Comparison of ENCODE assay signal across 10 cellular contexts in genomic region chr7:143472071-143472689, GRCh38. TPM values are rescaled to one million over a fixed set of nuclear protein-coding genes. Genes with fewer than 3 reads are reported as not detected.
"Had no signal": no experiment of that assay in that cellular context is flagged by ENCODE, and none has a peak within 500 bp of the region (broad histone marks: within the 10 kb centered on the region; RNA-seq: fewer than 3 reads in every experiment).

No MANE protein-coding gene starts in this region.

RNA-seq across cellular contexts. Expression of gene TAS2R41, which starts 5.5 kb away (rescaled TPM):
- total RNA-seq: activated CD8-positive, alpha-beta memory T cell treated with anti-CD3 and anti-CD28 coated beads, Interleukin-2, amount 10 ng/mL, durations not matched to agents 7 days and 5 days; cerebellum; fibroblast of lung; gastroesophageal sphincter; lower lobe of right lung; natural killer cell; osteoblast; pulmonary artery endothelial cell; urinary bladder had no signal
- polyA plus RNA-seq: fibroblast of lung, sigmoid colon, urinary bladder had no signal

RNA-seq across cellular contexts. Expression of gene TAS2R60, which starts 28.9 kb away (rescaled TPM):
- total RNA-seq: activated CD8-positive, alpha-beta memory T cell treated with anti-CD3 and anti-CD28 coated beads, Interleukin-2, amount 10 ng/mL, durations not matched to agents 7 days and 5 days; cerebellum; fibroblast of lung; lower lobe of right lung; osteoblast; pulmonary artery endothelial cell; sigmoid colon had no signal
- polyA plus RNA-seq: fibroblast of lung, sigmoid colon, urinary bladder had no signal
